Comparison of ENCODE assay signal across 13 cellular contexts in the genomic region with DNA sequence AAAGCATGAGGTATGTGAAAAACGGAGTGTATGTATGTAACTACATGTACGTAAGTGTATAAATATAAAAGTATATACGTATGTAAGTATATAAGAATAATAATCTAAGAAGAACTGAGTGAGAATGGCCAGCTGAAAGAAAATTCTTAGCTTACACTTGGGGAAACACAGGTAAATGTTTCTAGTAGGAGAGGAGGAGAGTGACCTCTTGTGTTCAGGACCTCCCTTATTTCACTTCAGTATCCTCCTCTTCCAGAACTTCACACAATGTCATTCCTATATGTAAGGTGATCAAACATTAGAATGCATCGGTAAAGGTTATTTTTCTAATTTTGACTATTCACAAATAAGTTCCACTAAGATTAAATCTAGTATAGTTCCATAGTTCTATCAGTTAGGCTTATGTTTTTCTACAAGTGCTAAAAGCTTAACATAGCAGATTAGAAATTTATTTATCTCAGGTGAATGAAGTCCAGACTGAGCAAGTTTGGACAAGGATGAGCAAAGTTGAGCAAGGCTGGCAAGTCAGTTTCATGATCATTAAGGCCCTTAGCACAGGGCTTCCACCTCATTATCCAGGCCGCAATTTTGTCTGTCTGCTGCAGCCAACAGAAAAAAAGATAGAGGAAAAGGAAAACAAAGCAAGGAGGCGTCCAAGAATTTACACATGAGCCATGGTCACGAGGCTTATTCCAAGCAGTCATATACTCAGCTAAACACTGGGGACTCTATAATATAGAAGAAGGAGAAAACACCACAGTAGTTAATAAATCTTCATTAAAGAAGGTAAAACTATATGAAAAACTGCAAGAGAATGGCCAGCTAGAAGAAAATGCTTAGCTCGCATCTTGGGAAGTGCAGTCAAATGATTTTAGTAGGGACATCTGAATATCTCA. TPM values are rescaled to one million over a fixed set of nuclear protein-coding genes. Genes with fewer than 3 reads are reported as not detected.
DNase-seq lines count a peak whose midpoint lies in the region; ATAC-seq lines count a peak whose summit lies in the region.
"Had no signal": no experiment of that assay in that cellular context is flagged by ENCODE, and none has a peak within 500 bp of the region (broad histone marks: within the 10 kb centered on the region; RNA-seq: fewer than 3 reads in every experiment).

No MANE protein-coding gene starts in this region.

- no peaks in the 10 kb centered on the region for H3K27me3 ChIP-seq in skeletal muscle satellite cell (ENCODE audit: control insufficient read depth, insufficient read depth, low read length)
- H3K27me3 ChIP-seq: pancreas, SJCRH30, vagina had no signal

- H3K36me3 ChIP-seq in skeletal muscle satellite cell (ENCODE audit: insufficient read depth, low read length): no peaks in the 10 kb centered on the region
- H3K36me3 ChIP-seq: pancreas, SJCRH30, vagina had no signal

- H3K4me3 ChIP-seq in skeletal muscle satellite cell (ENCODE audit: low read length): no peak overlapping the region
- H3K4me3 ChIP-seq: pancreas, SJCRH30, vagina had no signal

- in situ Hi-C loops in SK-MEL-5 (cut with HindIII; ENCODE audit: low pct_unique_long_range_greater_than_20kb, low sequenced_read_pairs): no loop called here

- H3K9me3 ChIP-seq in skeletal muscle satellite cell (replicated peaks; ENCODE audit: low read length): no peaks in the 10 kb centered on the region
- H3K9me3 ChIP-seq: pancreas, SJCRH30, vagina had no signal

- no peak for ATAC-seq in HG03159 (IDR thresholded peaks at IDR 0.05; ENCODE audit: unreplicated experiment)
- ATAC-seq: effector memory CD8-positive, alpha-beta T cell; pancreas had no signal

- H3K4me2 ChIP-seq in skeletal muscle satellite cell (ENCODE audit: low read length): no peak overlapping the region

- peak overlapping the region; percentile 3 for H3K9ac ChIP-seq in skeletal muscle satellite cell (ENCODE audit: low read depth, low read length)

- DNase-seq in H4 (ENCODE audit: low spot score): peak; percentile 7
- peak; percentile 38 for DNase-seq in SK-MEL-5 (ENCODE audit: low read depth, low spot score)
- DNase-seq in fibroblast of gingiva (ENCODE audit: low read depth): peak; percentile 14
- DNase-seq in NCI-H187 (lab: John Stamatoyannopoulos, UW): no peak
- no peak for DNase-seq in NCI-H2196 treated with DMSO at 0.1 percent for 48 hours (lab: John Stamatoyannopoulos, UW; ENCODE audit: unreplicated experiment)
- DNase-seq: activated CD4-positive, alpha-beta T cell treated with anti-CD3 and anti-CD28 coated beads, Interleukin-2, amount 10 ng/mL, durations not matched to agents 24 days and 14 days; activated naive CD4-positive, alpha-beta T cell; effector memory CD8-positive, alpha-beta T cell; pancreas; SJCRH30 had no signal

- peaks cover 23% of the 10 kb centered on the region for H3K4me1 ChIP-seq in skeletal muscle satellite cell (ENCODE audit: control insufficient read depth, insufficient read depth, low read length)
- H3K4me1 ChIP-seq: pancreas, SJCRH30 had no signal

RNA-seq across cellular contexts. Expression of gene MROH9, which starts 7.1 kb away (rescaled TPM):
- total RNA-seq in H4 (2014; rRNA removed; shearing (Covaris generic)): not detected in 2 replicates
- total RNA-seq in SK-MEL-5 (2014; rRNA removed; shearing (Covaris generic)): not detected in 2 replicates
- polyA plus RNA-seq in SK-MEL-5 (2015; cell fraction: cytosol; rRNA removed): not detected in 2 replicates
- polyA plus RNA-seq in SK-MEL-5 (2015; cell fraction: nucleus; rRNA removed): not detected in 2 replicates
- 0.22 and 1.0 TPM in 2 replicates for total RNA-seq in skeletal muscle satellite cell (2012; rRNA removed)
- total RNA-seq: activated CD4-positive, alpha-beta T cell treated with anti-CD3 and anti-CD28 coated beads, Interleukin-2, amount 10 ng/mL, durations not matched to agents 24 days and 14 days; pancreas; SJCRH30; vagina had no signal
- polyA plus RNA-seq: pancreas had no signal

Comparison
In these comparisons a context has a peak if more than half of its experiments do, and no peak if none do; other contexts are left out.
1. DNase-seq: peak in H4 (single experiment), SK-MEL-5 (single experiment) and fibroblast of gingiva (single experiment); none in NCI-H187 (0 of 2) and NCI-H2196 treated with DMSO at 0.1 percent for 48 hours (single experiment).